8 cellular contexts compared by ENCODE assay signal in the genomic region with DNA sequence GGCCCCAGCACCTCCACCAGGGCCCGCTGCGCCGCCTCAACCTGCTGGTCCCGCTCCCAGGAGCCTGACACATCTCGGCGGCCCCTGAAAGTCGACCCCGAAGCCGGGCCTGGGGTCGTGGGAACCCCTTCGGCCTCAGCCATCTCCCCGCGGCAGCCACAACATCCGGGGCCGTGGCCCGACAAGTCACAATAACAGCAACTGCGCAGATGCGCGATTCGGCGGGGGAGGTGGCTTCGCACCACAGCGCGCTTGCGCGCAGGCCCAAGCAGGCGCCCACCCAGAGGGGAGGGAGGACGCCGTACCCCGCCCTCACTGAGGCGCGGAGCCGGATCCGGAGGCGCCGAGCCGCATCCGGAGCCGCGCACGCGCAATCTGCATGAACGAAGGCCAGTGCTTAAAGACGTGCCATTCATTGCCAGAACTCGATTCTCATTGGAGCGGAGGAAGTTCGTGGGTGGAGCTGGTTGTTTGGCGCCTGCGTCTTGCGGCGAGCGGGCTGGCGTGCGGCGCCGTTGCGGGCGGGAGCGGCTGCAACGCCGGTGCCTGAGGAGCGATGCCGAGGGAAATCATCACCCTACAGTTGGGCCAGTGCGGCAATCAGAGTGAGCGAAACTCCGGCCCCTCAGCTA. TPM values are rescaled to one million over a fixed set of nuclear protein-coding genes. Genes with fewer than 3 reads are reported as not detected.
A peak's percentile ranks its signal among the peaks of the same experiment; 100 is the strongest.
DNase-seq lines count a peak whose midpoint lies in the region; ATAC-seq and TF ChIP-seq lines count a peak whose summit lies in the region.

A gene with protein sequence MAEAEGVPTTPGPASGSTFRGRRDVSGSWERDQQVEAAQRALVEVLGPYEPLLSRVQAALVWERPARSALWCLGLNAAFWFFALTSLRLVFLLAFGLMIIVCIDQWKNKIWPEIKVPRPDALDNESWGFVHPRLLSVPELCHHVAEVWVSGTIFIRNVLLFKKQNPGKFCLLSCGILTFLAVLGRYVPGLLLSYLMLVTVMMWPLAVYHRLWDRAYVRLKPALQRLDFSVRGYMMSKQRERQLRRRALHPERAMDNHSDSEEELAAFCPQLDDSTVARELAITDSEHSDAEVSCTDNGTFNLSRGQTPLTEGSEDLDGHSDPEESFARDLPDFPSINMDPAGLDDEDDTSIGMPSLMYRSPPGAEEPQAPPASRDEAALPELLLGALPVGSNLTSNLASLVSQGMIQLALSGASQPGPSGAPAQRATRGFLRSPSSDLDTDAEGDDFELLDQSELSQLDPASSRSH (minus strand): TSS at position 193 of the 632 bp plus-strand sequence. CDS start 50 bp downstream, at position 143.
A gene (plus strand): TSS at position 502 of the 632 bp plus-strand sequence. CDS start 55 bp downstream, at position 557.

- peak within 1 kb of the TSS; percentile 85 for H3K27ac ChIP-seq in temporal lobe (ENCODE audit: low read depth, low read length)

- no peaks in the 10 kb centered on the region for H3K9me3 Mint-ChIP-seq in activated naive CD8-positive, alpha-beta T cell (ENCODE audit: low read depth)

- peak within 1 kb of the TSS; percentile 100 for H3K4me3 Mint-ChIP-seq in activated naive CD8-positive, alpha-beta T cell

- peak; percentile 69 for TF ChIP-seq POLR2A in GM10847 (IDR thresholded peaks at IDR 0.05; ENCODE audit: extremely low read depth, insufficient read length)

- ATAC-seq in HG02623 (IDR thresholded peaks at IDR 0.05; ENCODE audit: unreplicated experiment), result peak; percentile 89

- H3K36me3 Mint-ChIP-seq in activated naive CD8-positive, alpha-beta T cell, result peaks cover 4% of the 10 kb centered on the region

- DNase-seq in NCI-H1105 (lab: John Stamatoyannopoulos, UW) (peak; percentile 97), SKM-1 treated with dmso at 0.1 percent for 144 hours (lab: John Stamatoyannopoulos, UW; ENCODE audit: unreplicated experiment) (peak; percentile 99), glomerular endothelial cell (ENCODE audit: extremely low read depth, low read depth, low spot score) (peak; percentile 89), occipital lobe (lab: John Stamatoyannopoulos, UW) (peak; percentile 97)

- peaks cover 44% of the 10 kb centered on the region for H3K4me1 Mint-ChIP-seq in activated naive CD8-positive, alpha-beta T cell (ENCODE audit: low read depth)

- H3K27me3 Mint-ChIP-seq in activated naive CD8-positive, alpha-beta T cell, result no peaks in the 10 kb centered on the region

- H3K27ac Mint-ChIP-seq in activated naive CD8-positive, alpha-beta T cell, result peak within 1 kb of the TSS; percentile 98

RNA-seq across cellular contexts. Expression of the first gene that starts in this region (rescaled TPM):
- total RNA-seq in glomerular endothelial cell, result 47.4 and 52.6 TPM in 2 replicates
- total RNA-seq in occipital lobe, result 54.9 TPM
- total RNA-seq in temporal lobe, result 33.2 TPM

RNA-seq across cellular contexts. Expression of the second gene that starts in this region (rescaled TPM):
- 58.9 and 75.8 TPM in 2 replicates for total RNA-seq in glomerular endothelial cell
- total RNA-seq in occipital lobe, result 10.3 TPM
- 13.3 TPM for total RNA-seq in temporal lobe

Comparison
In these comparisons a context has a peak if more than half of its experiments do, and no peak if none do; other contexts are left out.
1. Peak in every context shown above with its lines: DNase-seq, ATAC-seq and H3K27ac ChIP-seq.